In genomic region chr22:44391481-44392445, GRCh38 we compare ENCODE assay signal across 1 cellular context.
TF ChIP-seq lines count a peak whose summit lies in the region.

No MANE protein-coding gene starts in this region.

TF ChIP-seq in H1, 55 proteins besides CTCF, POLR2A, EP300 and RAD21 (continued from another document):
- no peak for TF ChIP-seq FOSL1 (IDR thresholded peaks at IDR 0.05; ENCODE audit: insufficient read depth, low read depth, low read length)
- no peak for TF ChIP-seq TAF7 (optimal IDR thresholded peaks at IDR 0.05; ENCODE audit: borderline replicate concordance, low read depth, low read length)
- no peak for TF ChIP-seq HDAC2 (IDR thresholded peaks at IDR 0.05; ENCODE audit: borderline replicate concordance in 1 of 2, low read depth in 2 of 2, low read length in 2 of 2)
- TF ChIP-seq CTBP2 (IDR thresholded peaks at IDR 0.05; ENCODE audit: borderline replicate concordance, insufficient read depth, insufficient read length, low read length), result no peak
- no peak for TF ChIP-seq TEAD4 (IDR thresholded peaks at IDR 0.05; ENCODE audit: low read depth, low read length)
- no peak for TF ChIP-seq BACH1 (IDR thresholded peaks at IDR 0.05; ENCODE audit: low read length)
- 0 out of 4 replicates have a peak, but pooled peaks of 1 of the 2 experiments have one; percentile 29 for TF ChIP-seq SIN3A (conservative IDR thresholded peaks at IDR 0.05 in 1 of 2, IDR thresholded peaks at IDR 0.05 in 1 of 2; ENCODE audit: low read depth in 1 of 2, low read length in 2 of 2)
- no peak for TF ChIP-seq RNF2 (IDR thresholded peaks at IDR 0.05; ENCODE audit: borderline replicate concordance, low read depth, low read length, missing control alignments, poor library complexity, severe bottlenecking)
- no peak for TF ChIP-seq TCF12 (IDR thresholded peaks at IDR 0.05; ENCODE audit: low read depth, low read length)
- 0 out of 2 replicates have a peak, but pooled peaks have one; percentile 16 for TF ChIP-seq JUN (IDR thresholded peaks at IDR 0.05; ENCODE audit: low read depth, low read length)
- no peak for TF ChIP-seq GABPA (IDR thresholded peaks at IDR 0.05; ENCODE audit: borderline replicate concordance, insufficient read depth, low read length)
- TF ChIP-seq, protein P1, sequence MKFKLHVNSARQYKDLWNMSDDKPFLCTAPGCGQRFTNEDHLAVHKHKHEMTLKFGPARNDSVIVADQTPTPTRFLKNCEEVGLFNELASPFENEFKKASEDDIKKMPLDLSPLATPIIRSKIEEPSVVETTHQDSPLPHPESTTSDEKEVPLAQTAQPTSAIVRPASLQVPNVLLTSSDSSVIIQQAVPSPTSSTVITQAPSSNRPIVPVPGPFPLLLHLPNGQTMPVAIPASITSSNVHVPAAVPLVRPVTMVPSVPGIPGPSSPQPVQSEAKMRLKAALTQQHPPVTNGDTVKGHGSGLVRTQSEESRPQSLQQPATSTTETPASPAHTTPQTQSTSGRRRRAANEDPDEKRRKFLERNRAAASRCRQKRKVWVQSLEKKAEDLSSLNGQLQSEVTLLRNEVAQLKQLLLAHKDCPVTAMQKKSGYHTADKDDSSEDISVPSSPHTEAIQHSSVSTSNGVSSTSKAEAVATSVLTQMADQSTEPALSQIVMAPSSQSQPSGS (IDR thresholded peaks at IDR 0.05; ENCODE audit: low read length), result no peak
- TF ChIP-seq, protein P2, sequence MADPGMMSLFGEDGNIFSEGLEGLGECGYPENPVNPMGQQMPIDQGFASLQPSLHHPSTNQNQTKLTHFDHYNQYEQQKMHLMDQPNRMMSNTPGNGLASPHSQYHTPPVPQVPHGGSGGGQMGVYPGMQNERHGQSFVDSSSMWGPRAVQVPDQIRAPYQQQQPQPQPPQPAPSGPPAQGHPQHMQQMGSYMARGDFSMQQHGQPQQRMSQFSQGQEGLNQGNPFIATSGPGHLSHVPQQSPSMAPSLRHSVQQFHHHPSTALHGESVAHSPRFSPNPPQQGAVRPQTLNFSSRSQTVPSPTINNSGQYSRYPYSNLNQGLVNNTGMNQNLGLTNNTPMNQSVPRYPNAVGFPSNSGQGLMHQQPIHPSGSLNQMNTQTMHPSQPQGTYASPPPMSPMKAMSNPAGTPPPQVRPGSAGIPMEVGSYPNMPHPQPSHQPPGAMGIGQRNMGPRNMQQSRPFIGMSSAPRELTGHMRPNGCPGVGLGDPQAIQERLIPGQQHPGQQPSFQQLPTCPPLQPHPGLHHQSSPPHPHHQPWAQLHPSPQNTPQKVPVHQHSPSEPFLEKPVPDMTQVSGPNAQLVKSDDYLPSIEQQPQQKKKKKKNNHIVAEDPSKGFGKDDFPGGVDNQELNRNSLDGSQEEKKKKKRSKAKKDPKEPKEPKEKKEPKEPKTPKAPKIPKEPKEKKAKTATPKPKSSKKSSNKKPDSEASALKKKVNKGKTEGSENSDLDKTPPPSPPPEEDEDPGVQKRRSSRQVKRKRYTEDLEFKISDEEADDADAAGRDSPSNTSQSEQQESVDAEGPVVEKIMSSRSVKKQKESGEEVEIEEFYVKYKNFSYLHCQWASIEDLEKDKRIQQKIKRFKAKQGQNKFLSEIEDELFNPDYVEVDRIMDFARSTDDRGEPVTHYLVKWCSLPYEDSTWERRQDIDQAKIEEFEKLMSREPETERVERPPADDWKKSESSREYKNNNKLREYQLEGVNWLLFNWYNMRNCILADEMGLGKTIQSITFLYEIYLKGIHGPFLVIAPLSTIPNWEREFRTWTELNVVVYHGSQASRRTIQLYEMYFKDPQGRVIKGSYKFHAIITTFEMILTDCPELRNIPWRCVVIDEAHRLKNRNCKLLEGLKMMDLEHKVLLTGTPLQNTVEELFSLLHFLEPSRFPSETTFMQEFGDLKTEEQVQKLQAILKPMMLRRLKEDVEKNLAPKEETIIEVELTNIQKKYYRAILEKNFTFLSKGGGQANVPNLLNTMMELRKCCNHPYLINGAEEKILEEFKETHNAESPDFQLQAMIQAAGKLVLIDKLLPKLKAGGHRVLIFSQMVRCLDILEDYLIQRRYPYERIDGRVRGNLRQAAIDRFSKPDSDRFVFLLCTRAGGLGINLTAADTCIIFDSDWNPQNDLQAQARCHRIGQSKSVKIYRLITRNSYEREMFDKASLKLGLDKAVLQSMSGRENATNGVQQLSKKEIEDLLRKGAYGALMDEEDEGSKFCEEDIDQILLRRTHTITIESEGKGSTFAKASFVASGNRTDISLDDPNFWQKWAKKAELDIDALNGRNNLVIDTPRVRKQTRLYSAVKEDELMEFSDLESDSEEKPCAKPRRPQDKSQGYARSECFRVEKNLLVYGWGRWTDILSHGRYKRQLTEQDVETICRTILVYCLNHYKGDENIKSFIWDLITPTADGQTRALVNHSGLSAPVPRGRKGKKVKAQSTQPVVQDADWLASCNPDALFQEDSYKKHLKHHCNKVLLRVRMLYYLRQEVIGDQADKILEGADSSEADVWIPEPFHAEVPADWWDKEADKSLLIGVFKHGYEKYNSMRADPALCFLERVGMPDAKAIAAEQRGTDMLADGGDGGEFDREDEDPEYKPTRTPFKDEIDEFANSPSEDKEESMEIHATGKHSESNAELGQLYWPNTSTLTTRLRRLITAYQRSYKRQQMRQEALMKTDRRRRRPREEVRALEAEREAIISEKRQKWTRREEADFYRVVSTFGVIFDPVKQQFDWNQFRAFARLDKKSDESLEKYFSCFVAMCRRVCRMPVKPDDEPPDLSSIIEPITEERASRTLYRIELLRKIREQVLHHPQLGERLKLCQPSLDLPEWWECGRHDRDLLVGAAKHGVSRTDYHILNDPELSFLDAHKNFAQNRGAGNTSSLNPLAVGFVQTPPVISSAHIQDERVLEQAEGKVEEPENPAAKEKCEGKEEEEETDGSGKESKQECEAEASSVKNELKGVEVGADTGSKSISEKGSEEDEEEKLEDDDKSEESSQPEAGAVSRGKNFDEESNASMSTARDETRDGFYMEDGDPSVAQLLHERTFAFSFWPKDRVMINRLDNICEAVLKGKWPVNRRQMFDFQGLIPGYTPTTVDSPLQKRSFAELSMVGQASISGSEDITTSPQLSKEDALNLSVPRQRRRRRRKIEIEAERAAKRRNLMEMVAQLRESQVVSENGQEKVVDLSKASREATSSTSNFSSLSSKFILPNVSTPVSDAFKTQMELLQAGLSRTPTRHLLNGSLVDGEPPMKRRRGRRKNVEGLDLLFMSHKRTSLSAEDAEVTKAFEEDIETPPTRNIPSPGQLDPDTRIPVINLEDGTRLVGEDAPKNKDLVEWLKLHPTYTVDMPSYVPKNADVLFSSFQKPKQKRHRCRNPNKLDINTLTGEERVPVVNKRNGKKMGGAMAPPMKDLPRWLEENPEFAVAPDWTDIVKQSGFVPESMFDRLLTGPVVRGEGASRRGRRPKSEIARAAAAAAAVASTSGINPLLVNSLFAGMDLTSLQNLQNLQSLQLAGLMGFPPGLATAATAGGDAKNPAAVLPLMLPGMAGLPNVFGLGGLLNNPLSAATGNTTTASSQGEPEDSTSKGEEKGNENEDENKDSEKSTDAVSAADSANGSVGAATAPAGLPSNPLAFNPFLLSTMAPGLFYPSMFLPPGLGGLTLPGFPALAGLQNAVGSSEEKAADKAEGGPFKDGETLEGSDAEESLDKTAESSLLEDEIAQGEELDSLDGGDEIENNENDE (IDR thresholded peaks at IDR 0.05; ENCODE audit: insufficient replicate concordance, low read length), result no peak
- TF ChIP-seq ZNF274 (IDR thresholded peaks at IDR 0.05; ENCODE audit: borderline replicate concordance, extremely low read depth, low read length), result no peak
- TF ChIP-seq CREB1 (IDR thresholded peaks at IDR 0.05), result no peak
- TF ChIP-seq BRCA1 (IDR thresholded peaks at IDR 0.05; ENCODE audit: low read depth, low read length), result no peak
- TF ChIP-seq NRF1 (IDR thresholded peaks at IDR 0.05; ENCODE audit: low read depth, low read length), result no peak
- TF ChIP-seq YY1 (IDR thresholded peaks at IDR 0.05; ENCODE audit: low read depth, low read length), result peak; percentile 62; the same call in 1 of the 2 replicates
- peak; percentile 98 for TF ChIP-seq SP1 (IDR thresholded peaks at IDR 0.05; ENCODE audit: low read depth, low read length)
- TF ChIP-seq, protein P3, sequence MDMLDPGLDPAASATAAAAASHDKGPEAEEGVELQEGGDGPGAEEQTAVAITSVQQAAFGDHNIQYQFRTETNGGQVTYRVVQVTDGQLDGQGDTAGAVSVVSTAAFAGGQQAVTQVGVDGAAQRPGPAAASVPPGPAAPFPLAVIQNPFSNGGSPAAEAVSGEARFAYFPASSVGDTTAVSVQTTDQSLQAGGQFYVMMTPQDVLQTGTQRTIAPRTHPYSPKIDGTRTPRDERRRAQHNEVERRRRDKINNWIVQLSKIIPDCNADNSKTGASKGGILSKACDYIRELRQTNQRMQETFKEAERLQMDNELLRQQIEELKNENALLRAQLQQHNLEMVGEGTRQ (IDR thresholded peaks at IDR 0.05; ENCODE audit: low read length), result no peak
- TF ChIP-seq JUND (IDR thresholded peaks at IDR 0.05; ENCODE audit: low read length), result 0 out of 2 replicates have a peak, but pooled peaks have one; percentile 13
- no peak for TF ChIP-seq GTF2F1 (IDR thresholded peaks at IDR 0.05; ENCODE audit: borderline replicate concordance, low read depth, low read length)
- TF ChIP-seq KDM5A (IDR thresholded peaks at IDR 0.05; ENCODE audit: low read length), result no peak
- no peak for TF ChIP-seq SP4 (IDR thresholded peaks at IDR 0.05; ENCODE audit: low read length)
- TF ChIP-seq SAP30 (IDR thresholded peaks at IDR 0.05; ENCODE audit: insufficient read depth, insufficient replicate concordance, low read length), result no peak
- TF ChIP-seq BCL11A (IDR thresholded peaks at IDR 0.05; ENCODE audit: low read depth in 2 of 2, low read length in 2 of 2), result no peak
- TF ChIP-seq CHD1 (IDR thresholded peaks at IDR 0.05; ENCODE audit: low read depth, low read length), result no peak
- TF ChIP-seq ASH2L (IDR thresholded peaks at IDR 0.05; ENCODE audit: low read length), result no peak
